ENCODE assay signal across 8 cellular contexts in genomic region chr14:54348001-54348611, GRCh38. TPM values are rescaled to one million over a fixed set of nuclear protein-coding genes. Genes with fewer than 3 reads are reported as not detected.
DNase-seq lines count a peak whose midpoint lies in the region; ATAC-seq, FAIRE-seq and TF ChIP-seq lines count a peak whose summit lies in the region.

No MANE protein-coding gene starts in this region.

- H3K4me1 ChIP-seq in Karpas-422 (ENCODE audit: low read length) (peaks cover 13% of the 10 kb centered on the region), Peyer's patch (no peaks in the 10 kb centered on the region), endothelial cell of umbilical vein (ENCODE audit: control insufficient read depth, extremely low read depth, insufficient read depth, low read length) (peaks cover 12% of the 10 kb centered on the region)

- H4K20me1 ChIP-seq in Karpas-422 (ENCODE audit: insufficient read depth, low read depth, low read length), result no peaks in the 10 kb centered on the region
- H4K20me1 ChIP-seq in endothelial cell of umbilical vein (replicated peaks; ENCODE audit: control insufficient read depth, extremely low read depth, insufficient read depth, low read length), result no peaks in the 10 kb centered on the region

- H3K9me1 ChIP-seq in endothelial cell of umbilical vein (replicated peaks; ENCODE audit: control insufficient read depth, extremely low read depth, insufficient read depth, low read length), result no peaks in the 10 kb centered on the region

- CTCF ChIA-PET in endothelial cell of umbilical vein (lab: Charles Lee), result interaction anchor here (0.6 to 4.0 kb wide), 89 partner anchors 8 to 1557 kb away, joined by 3 to 111 read pairs (median 5); partner anchors contain the start of genes BMP4, CDKN3 and GNPNAT1

- TF ChIP-seq POLR2A in Peyer's patch (IDR thresholded peaks at IDR 0.05) (no peak), endothelial cell of umbilical vein (IDR thresholded peaks at IDR 0.05; ENCODE audit: low read depth, low read length) (no peak)

- H2AFZ ChIP-seq in Karpas-422 (ENCODE audit: low read length), result no peak overlapping the region
- no peak overlapping the region for H2AFZ ChIP-seq in endothelial cell of umbilical vein (ENCODE audit: low read depth, low read length)

- peak; percentile 90 for FAIRE-seq in endothelial cell of umbilical vein (lab: Jason Lieb, UNC)

- H3K27ac Mint-ChIP-seq in nephron, result peak overlapping the region; percentile 65 to 81 (median 66)

- peaks cover 5% of the 10 kb centered on the region for H3K9me3 Mint-ChIP-seq in nephron

- H3K9me3 ChIP-seq in Karpas-422 (ENCODE audit: low read length), result no peaks in the 10 kb centered on the region
- no peaks in the 10 kb centered on the region for H3K9me3 ChIP-seq in Peyer's patch
- H3K9me3 ChIP-seq in endothelial cell of umbilical vein (replicated peaks; ENCODE audit: control insufficient read depth, insufficient read depth, low read length), result no peaks in the 10 kb centered on the region

- no peak overlapping the region for H3K9ac ChIP-seq in Karpas-422 (ENCODE audit: low read length)
- H3K9ac ChIP-seq in endothelial cell of umbilical vein (replicated peaks; ENCODE audit: extremely low read depth, insufficient read depth, low read length), result no peak overlapping the region

- dilution Hi-C loops in endothelial cell of umbilical vein (cut with MboI; ENCODE audit: extremely low pct_ligation_motif_present, low sequenced_read_pairs), result loop anchor here (25.0 kb wide), 1 partner anchor 811 kb away; no protein-coding TSS in a partner anchor

- intact Hi-C loops in endothelial cell of umbilical vein (cut with micrococcal nuclease), result loop anchor here (1.0 to 10.0 kb wide), 7 partner anchors 631 to 1387 kb away; no protein-coding TSS in a partner anchor

- POLR2A ChIA-PET in endothelial cell of umbilical vein (lab: Charles Lee), result interaction anchor here (0.7 kb wide), 1 partner anchor 395 kb away, joined by 3 read pairs; no protein-coding TSS in a partner anchor

- BruUV-seq in endothelial cell of umbilical vein (replicated peaks; lab: Mats Ljungman, UMichigan), result no TSS peak

- no peak overlapping the region for H3K27ac ChIP-seq in Karpas-422 (ENCODE audit: low read length)
- no peak overlapping the region for H3K27ac ChIP-seq in Peyer's patch
- no peak overlapping the region for H3K27ac ChIP-seq in endothelial cell of umbilical vein (ENCODE audit: insufficient read depth, low read depth, low read length)

- peaks cover 4% of the 10 kb centered on the region for H3K27me3 Mint-ChIP-seq in nephron (ENCODE audit: low read depth)

- H3K36me3 ChIP-seq in GM06990 (ENCODE audit: control insufficient read depth, insufficient read depth, low read length), result no peaks in the 10 kb centered on the region
- no peaks in the 10 kb centered on the region for H3K36me3 ChIP-seq in Karpas-422 (ENCODE audit: insufficient read depth, low read length)
- no peaks in the 10 kb centered on the region for H3K36me3 ChIP-seq in Peyer's patch
- no peaks in the 10 kb centered on the region for H3K36me3 ChIP-seq in endothelial cell of umbilical vein (ENCODE audit: control insufficient read depth in 2 of 2, extremely low read depth in 1 of 2, insufficient read depth in 2 of 2, low read length in 2 of 2)

- no peaks in the 10 kb centered on the region for H3K79me2 ChIP-seq in Karpas-422 (ENCODE audit: low read length)
- H3K79me2 ChIP-seq in endothelial cell of umbilical vein (ENCODE audit: control insufficient read depth, insufficient read depth, low read length), result no peaks in the 10 kb centered on the region

- no peak for ATAC-seq in HG03108 (IDR thresholded peaks at IDR 0.05; ENCODE audit: unreplicated experiment)

- no peak overlapping the region for H3K4me2 ChIP-seq in Karpas-422 (ENCODE audit: low read depth, low read length, poor library complexity, severe bottlenecking)
- no peak overlapping the region for H3K4me2 ChIP-seq in endothelial cell of umbilical vein (ENCODE audit: insufficient read depth, low read length)

- peak overlapping the region in 1 of 3 experiments; percentile 76 for H3K4me3 Mint-ChIP-seq in nephron

- TF ChIP-seq CTCF in GM06990 (IDR thresholded peaks at IDR 0.05; ENCODE audit: insufficient read depth, low read length, poor library complexity, severe bottlenecking) (peak; percentile 49), Peyer's patch (IDR thresholded peaks at IDR 0.05) (peak in 4 of 6 experiments; percentile 54 to 95 (median 92)), endothelial cell of umbilical vein (IDR thresholded peaks at IDR 0.05; ENCODE audit: extremely low read depth in 1 of 2, insufficient read depth in 1 of 2, low read depth in 1 of 2, low read length in 2 of 2) (peak; percentile 52 to 56), nephron (IDR thresholded peaks at IDR 0.05; ENCODE audit: unreplicated experiment in 3 of 3) (peak; percentile 80 to 87 (median 83))

- H3K27me3 ChIP-seq in GM06990 (replicated peaks; ENCODE audit: control insufficient read depth, insufficient read depth, low read length) (no peaks in the 10 kb centered on the region), Karpas-422 (ENCODE audit: low read length) (no peaks in the 10 kb centered on the region), Peyer's patch (no peaks in the 10 kb centered on the region), endothelial cell of umbilical vein (ENCODE audit: control insufficient read depth in 2 of 2, insufficient read depth in 2 of 2, low read length in 2 of 2) (no peaks in the 10 kb centered on the region)

- no peaks in the 10 kb centered on the region for H3K9me2 ChIP-seq in Karpas-422 (replicated peaks; ENCODE audit: insufficient read depth, low read length)

- no peaks in the 10 kb centered on the region for H3K36me3 Mint-ChIP-seq in nephron (ENCODE audit: low read depth)

- H3K4me1 Mint-ChIP-seq in nephron, result peaks cover 58% of the 10 kb centered on the region

- H3K4me3 ChIP-seq in GM06990 (replicated peaks; ENCODE audit: low read depth, low read length) (no peak overlapping the region), Karpas-422 (ENCODE audit: low read length) (no peak overlapping the region), Peyer's patch (no peak overlapping the region), endothelial cell of umbilical vein (replicated peaks in 1 of 3; ENCODE audit: insufficient read depth in 1 of 3, low read depth in 1 of 3, low read length in 3 of 3) (no peak overlapping the region)

- DNase-seq in 8988T, result peak; percentile 27
- DNase-seq in GM06990 (ENCODE audit: extremely low read depth, insufficient read length), result no peak
- DNase-seq in Karpas-422, result peak; percentile 91
- no peak for DNase-seq in Peyer's patch
- DNase-seq in endothelial cell of umbilical vein (ENCODE audit: low read depth, low spot score), result peak; percentile 63
- DNase-seq in GDM1 (lab: John Stamatoyannopoulos, UW), result no peak

TF ChIP-seq in endothelial cell of umbilical vein, 7 proteins besides CTCF, POLR2A, EP300 and RAD21:
- TF ChIP-seq MYC (IDR thresholded peaks at IDR 0.05; ENCODE audit: low read depth, low read length), result no peak
- TF ChIP-seq FOS (IDR thresholded peaks at IDR 0.05; ENCODE audit: borderline replicate concordance, insufficient read depth, low read length), result no peak
- no peak for TF ChIP-seq MAX (IDR thresholded peaks at IDR 0.05; ENCODE audit: insufficient read depth, insufficient read length)
- no peak for TF ChIP-seq POLR2AphosphoS5 (IDR thresholded peaks at IDR 0.05; ENCODE audit: insufficient read depth, low read depth, low read length)
- no peak for TF ChIP-seq GATA2 (IDR thresholded peaks at IDR 0.05; ENCODE audit: insufficient read depth, insufficient read length, low read depth, low read length)
- TF ChIP-seq EZH2 (IDR thresholded peaks at IDR 0.05; ENCODE audit: borderline replicate concordance, low read depth, low read length, severe bottlenecking), result no peak
- no peak for TF ChIP-seq JUN (IDR thresholded peaks at IDR 0.05; ENCODE audit: borderline replicate concordance, insufficient read depth, insufficient read length, low read depth)
TF ChIP-seq in endothelial cell of umbilical vein: peak in this region for 0.

RNA-seq across cellular contexts. Expression of gene CDKN3, which starts 48.7 kb away (rescaled TPM):
- total RNA-seq in Karpas-422 (2014; rRNA removed; shearing (Covaris generic); ENCODE audit: low replicate concordance), result 57.8 and 96.1 TPM in 2 replicates
- total RNA-seq in Peyer's patch (1 to 10 TPM; 1.6 to 7.4 (median 4.3) TPM), endothelial cell of umbilical vein (52.0 and 53.2 TPM in 2 replicates)
- polyA plus RNA-seq in endothelial cell of umbilical vein, result 36.6 and 37.0 TPM in 2 replicates
- 58.9 and 70.7 TPM in 2 replicates for polyA plus RNA-seq in endothelial cell of umbilical vein (2011; cell fraction: cytosol; rRNA removed)
- 19.4 and 24.3 TPM in 2 replicates for polyA plus RNA-seq in endothelial cell of umbilical vein (2011; cell fraction: nucleus; rRNA removed)
- 24.0 and 56.6 TPM in 2 replicates for polyA plus RNA-seq in endothelial cell of umbilical vein (2012)
- 12.5 and 14.9 TPM in 2 replicates for polyA minus RNA-seq in endothelial cell of umbilical vein
- polyA minus RNA-seq in endothelial cell of umbilical vein (2011; cell fraction: cytosol; rRNA and poly(A)+ RNA removed), result 20.1 TPM
- polyA minus RNA-seq in endothelial cell of umbilical vein (2011; cell fraction: nucleus; rRNA and poly(A)+ RNA removed), result 5.3 and 7.8 TPM in 2 replicates

Comparison
In these comparisons a context has a peak if more than half of its experiments do, and no peak if none do; other contexts are left out.
1. DNase-seq: peak in 8988T (single experiment), Karpas-422 (single experiment) and endothelial cell of umbilical vein (single experiment); none in GM06990 (single experiment), Peyer's patch (0 of 3) and GDM1 (single experiment).
2. Peak in every context shown above with its lines, with median percentiles within 50 percentile points of each other: CTCF ChIP-seq.